8 cellular contexts compared by ENCODE assay signal in the genomic region with DNA sequence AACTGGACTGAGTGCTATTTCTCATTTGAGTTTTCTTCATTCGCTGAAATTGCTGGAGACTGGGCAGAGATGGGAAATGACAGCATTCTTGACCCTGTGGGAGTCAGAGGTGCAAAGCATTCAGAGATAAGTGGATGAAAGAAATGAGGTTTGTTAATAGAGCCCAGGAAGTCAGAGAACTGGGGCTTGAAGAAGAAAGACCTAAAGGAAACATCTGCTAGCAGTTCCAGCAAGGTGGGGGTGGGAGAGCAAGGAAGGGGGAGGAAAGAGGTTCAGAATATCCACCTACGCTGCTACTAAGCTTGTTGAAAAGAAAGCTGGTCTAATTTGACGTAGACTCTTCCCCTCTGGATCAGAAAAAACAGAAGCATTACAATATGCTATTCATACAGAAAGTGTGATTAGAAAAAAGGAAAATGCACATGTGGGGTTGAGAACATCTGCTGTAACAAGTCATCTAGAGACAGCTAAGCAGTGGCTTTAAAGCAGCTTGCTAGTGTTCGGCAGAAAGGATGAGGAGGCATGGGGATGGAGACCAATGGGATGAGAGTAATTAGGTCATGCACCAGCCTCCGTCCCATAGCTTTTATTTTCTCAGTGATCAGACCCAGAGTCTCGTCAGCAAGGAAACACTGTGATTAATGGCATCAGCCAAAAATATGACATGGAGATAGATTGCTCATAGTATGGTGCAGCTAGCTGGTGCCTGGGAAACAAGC. TPM values are rescaled to one million over a fixed set of nuclear protein-coding genes. Genes with fewer than 3 reads are reported as not detected.
DNase-seq lines count a peak whose midpoint lies in the region; ATAC-seq and TF ChIP-seq lines count a peak whose summit lies in the region.

No MANE protein-coding gene starts in this region.

- peaks cover 30% of the 10 kb centered on the region for H3K4me1 Mint-ChIP-seq in endothelial cell (ENCODE audit: unreplicated experiment)

- H3K9me3 Mint-ChIP-seq in endothelial cell (ENCODE audit: unreplicated experiment), result no peaks in the 10 kb centered on the region

- H3K27ac Mint-ChIP-seq in endothelial cell (ENCODE audit: unreplicated experiment), result peak overlapping the region; percentile 70

- ATAC-seq in GM21737 (IDR thresholded peaks at IDR 0.05; ENCODE audit: unreplicated experiment), result peak; percentile 58

- TF ChIP-seq CTCF in GM13977 (IDR thresholded peaks at IDR 0.05; ENCODE audit: extremely low read depth, insufficient read depth, missing control alignments) (no peak), endothelial cell (IDR thresholded peaks at IDR 0.05; ENCODE audit: unreplicated experiment) (no peak)

- H3K36me3 Mint-ChIP-seq in endothelial cell (ENCODE audit: low read depth, unreplicated experiment), result no peaks in the 10 kb centered on the region

- no peaks in the 10 kb centered on the region for H3K27me3 Mint-ChIP-seq in endothelial cell (ENCODE audit: unreplicated experiment)

- DNase-seq in GM13977 (ENCODE audit: low spot score), result peak; percentile 35
- DNase-seq in Kasumi-1 (lab: John Stamatoyannopoulos, UW), result peak; percentile 88 to 92
- DNase-seq in endothelial cell (ENCODE audit: low spot score), result no peak
- DNase-seq in stimulated activated CD8-positive, alpha-beta memory T cell treated with anti-CD3 and anti-CD28 coated beads, Interleukin-15, amount 100 ng/mL, for 48 hours (ENCODE audit: low read depth in 2 of 2), result peak; percentile 30 to 65
- DNase-seq in NCI-H1436 treated with DMSO at 0.1 percent for 48 hours (lab: John Stamatoyannopoulos, UW), result no peak
- DNase-seq in NCI-H2171 treated with DMSO at 0.1 percent for 48 hours (lab: John Stamatoyannopoulos, UW), result no peak
- DNase-seq in NCI-H1092 (lab: John Stamatoyannopoulos, UW), result no peak

- in situ Hi-C loops in GM13977 (cut with MboI; ENCODE audit: low pct_unique_long_range_greater_than_20kb, low sequenced_read_pairs, unreplicated experiment), result no loop called here

- H3K4me3 Mint-ChIP-seq in endothelial cell (ENCODE audit: unreplicated experiment), result no peak overlapping the region

RNA-seq across cellular contexts. Expression of a gene that starts 29.7 kb away (rescaled TPM):
- 44.9 TPM for total RNA-seq in endothelial cell (ENCODE audit: unreplicated experiment)

Comparison
In these comparisons a context has a peak if more than half of its experiments do, and no peak if none do; other contexts are left out.
1. DNase-seq: peak in GM13977 (single experiment), Kasumi-1 (2 of 2) and stimulated activated CD8-positive, alpha-beta memory T cell treated with anti-CD3 and anti-CD28 coated beads, Interleukin-15, amount 100 ng/mL, for 48 hours (2 of 2); none in endothelial cell (single experiment), NCI-H1436 treated with DMSO at 0.1 percent for 48 hours (single experiment), NCI-H2171 treated with DMSO at 0.1 percent for 48 hours (single experiment) and NCI-H1092 (single experiment).